ENCODE assay signal across 22 cellular contexts in the genomic region with DNA sequence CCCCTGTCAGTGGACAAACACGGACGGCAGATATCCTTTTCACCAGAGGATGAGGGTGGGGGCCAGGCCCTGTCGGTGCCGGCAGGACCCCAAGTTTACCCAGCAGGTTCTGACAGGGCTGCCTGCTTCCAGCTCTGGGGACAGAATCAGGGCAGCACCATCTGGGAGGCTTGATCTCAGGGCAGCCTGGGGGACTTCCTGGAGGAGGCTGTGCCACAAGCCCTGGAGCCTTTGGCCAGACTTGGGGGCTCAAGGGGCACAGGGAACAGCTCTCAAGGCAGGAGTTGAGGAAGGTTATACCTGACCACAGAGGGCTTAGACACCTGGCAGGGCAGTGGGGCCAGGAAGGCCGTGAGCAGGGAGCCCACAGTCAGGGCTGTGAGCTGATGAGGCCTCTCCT. TPM values are rescaled to one million over a fixed set of nuclear protein-coding genes. Genes with fewer than 3 reads are reported as not detected.
"Had no signal": no experiment of that assay in that cellular context is flagged by ENCODE, and none has a peak within 500 bp of the region (broad histone marks: within the 10 kb centered on the region; RNA-seq: fewer than 3 reads in every experiment).

No MANE protein-coding gene starts in this region.

- H3K27ac ChIP-seq: epithelial cell of prostate, gastrocnemius medialis, left lung, lower lobe of right lung, neutrophil, right atrium auricular region had no signal

- H3K27me3 ChIP-seq: esophagus muscularis mucosa, gastrocnemius medialis, left lung, neutrophil, right atrium auricular region, thyroid gland had no signal

- H3K4me3 ChIP-seq: esophagus muscularis mucosa, gastrocnemius medialis, left lung, lower lobe of right lung, right atrium auricular region, thyroid gland had no signal

- H3K27ac Mint-ChIP-seq: memory B cell, natural killer cell, type B pancreatic cell had no signal

- DNase-seq: cortex of kidney; effector memory CD4-positive, alpha-beta T cell; gastrocnemius medialis; glutamatergic neuron; islet precursor cell; left lung; lower lobe of right lung; natural killer cell; small intestine; stimulated activated CD4-positive, alpha-beta T cell treated with anti-CD3 and anti-CD28 coated beads, Interleukin-12 subunit alpha, Interleukin-12 subunit beta, amount 100 ng/mL, for 4 hours; stimulated activated naive CD4-positive, alpha-beta T cell; thyroid gland had no signal

- H3K36me3 Mint-ChIP-seq: natural killer cell had no signal

- H3K36me3 ChIP-seq: gastrocnemius medialis, neutrophil, thyroid gland had no signal

- H3K4me1 ChIP-seq: gastrocnemius medialis had no signal

- H3K9me3 Mint-ChIP-seq: memory B cell, mesothelial cell of epicardium, natural killer cell, type B pancreatic cell had no signal

- H3K27me3 Mint-ChIP-seq: memory B cell, type B pancreatic cell had no signal

- H3K4me3 Mint-ChIP-seq: memory B cell, mesothelial cell of epicardium, natural killer cell, type B pancreatic cell had no signal

- ATAC-seq: gastrocnemius medialis, left lung, lower lobe of right lung, natural killer cell had no signal

- H3K4me1 Mint-ChIP-seq: memory B cell, natural killer cell had no signal

- H3K9me3 ChIP-seq: esophagus muscularis mucosa, gastrocnemius medialis, left lung, lower lobe of right lung, neutrophil, right atrium auricular region, thyroid gland had no signal

- FAIRE-seq: small intestine, urothelium cell line had no signal

RNA-seq across cellular contexts. Expression of gene COMP, which starts 45.2 kb away (rescaled TPM):
- total RNA-seq: myocyte, natural killer cell, pulmonary artery endothelial cell had no signal
